ENCODE assay signal across 8 cellular contexts in the genomic region with DNA sequence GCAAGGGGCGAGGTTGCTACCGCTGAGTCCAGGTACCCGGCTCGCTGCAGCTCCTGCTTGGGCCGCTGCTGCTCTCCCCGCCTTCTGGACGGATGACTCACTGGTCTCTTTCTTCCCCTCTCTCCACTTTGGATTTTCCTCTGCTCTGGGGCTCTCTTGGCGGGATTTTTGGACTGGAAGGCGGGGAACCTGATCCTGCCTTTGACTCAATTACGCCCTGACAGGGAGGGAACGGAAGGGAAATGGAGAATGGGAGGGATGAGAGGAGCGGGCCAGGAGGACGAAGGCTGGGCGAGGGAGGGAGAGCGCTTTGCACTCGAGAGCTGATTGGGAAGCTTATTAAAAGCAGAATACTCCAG. TPM values are rescaled to one million over a fixed set of nuclear protein-coding genes. Genes with fewer than 3 reads are reported as not detected.
DNase-seq lines count a peak whose midpoint lies in the region; ATAC-seq and TF ChIP-seq lines count a peak whose summit lies in the region.

A gene with protein sequence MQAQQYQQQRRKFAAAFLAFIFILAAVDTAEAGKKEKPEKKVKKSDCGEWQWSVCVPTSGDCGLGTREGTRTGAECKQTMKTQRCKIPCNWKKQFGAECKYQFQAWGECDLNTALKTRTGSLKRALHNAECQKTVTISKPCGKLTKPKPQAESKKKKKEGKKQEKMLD (minus strand): TSS at position 251 of the 359 bp plus-strand sequence. CDS start 88,760 bp downstream, outside the sequence.

- no peaks in the 10 kb centered on the region for H3K27me3 Mint-ChIP-seq in stimulated activated memory B cell treated with anti-CD40 and anti-IgM and Interleukin-4, amounts not matched to agents 10 μg/mL and 1 μg/mL and 100 μg/mL, for 72 hours
- peaks cover 2% of the 10 kb centered on the region for H3K27me3 Mint-ChIP-seq in activated T-helper 2 cell treated with anti-CD3 and anti-CD28 coated beads, Interferon-gamma antibody, Interleukin-2, Interleukin-4, amounts not matched to agents 10 μg/mL and 5 μg/mL and 100 μg/mL, durations not matched to agents 14 hours and 24 hours and 36 hours (ENCODE audit: low read depth)

- H3K27ac Mint-ChIP-seq in stimulated activated memory B cell treated with anti-CD40 and anti-IgM and Interleukin-4, amounts not matched to agents 10 μg/mL and 1 μg/mL and 100 μg/mL, for 72 hours: no peak within 1 kb of the TSS
- no peak within 1 kb of the TSS for H3K27ac Mint-ChIP-seq in activated T-helper 2 cell treated with anti-CD3 and anti-CD28 coated beads, Interferon-gamma antibody, Interleukin-2, Interleukin-4, amounts not matched to agents 10 μg/mL and 5 μg/mL and 100 μg/mL, durations not matched to agents 14 hours and 24 hours and 36 hours

- peaks cover 6% of the 10 kb centered on the region for H3K4me1 Mint-ChIP-seq in stimulated activated memory B cell treated with anti-CD40 and anti-IgM and Interleukin-4, amounts not matched to agents 10 μg/mL and 1 μg/mL and 100 μg/mL, for 72 hours
- no peaks in the 10 kb centered on the region for H3K4me1 Mint-ChIP-seq in activated T-helper 2 cell treated with anti-CD3 and anti-CD28 coated beads, Interferon-gamma antibody, Interleukin-2, Interleukin-4, amounts not matched to agents 10 μg/mL and 5 μg/mL and 100 μg/mL, durations not matched to agents 14 hours and 24 hours and 36 hours (ENCODE audit: low read depth)

- DNase-seq in ELR (ENCODE audit: low read depth) (peak; percentile 51), RWPE2 (ENCODE audit: low spot score) (no peak), foreskin melanocyte (peak; percentile 16), nucleus accumbens (lab: John Stamatoyannopoulos, UW) (peak in 50 of 56 donors; percentile 6 to 77 (median 52)), RKO (ENCODE audit: low spot score) (no peak)
- DNase-seq in activated T-helper 2 cell treated with anti-CD3 and anti-CD28 coated beads, Interferon-gamma antibody, Interleukin-2, Interleukin-4, amounts not matched to agents 10 μg/mL and 5 μg/mL and 100 μg/mL, durations not matched to agents 14 hours and 24 hours and 36 hours (ENCODE audit: low spot score): no peak

- no peaks in the 10 kb centered on the region for H3K9me3 ChIP-seq in RWPE2 (ENCODE audit: severe bottlenecking)

- TF ChIP-seq CTCF in RWPE2 (IDR thresholded peaks at IDR 0.05; ENCODE audit: poor library complexity, severe bottlenecking): no peak

- no peaks in the 10 kb centered on the region for H3K36me3 Mint-ChIP-seq in stimulated activated memory B cell treated with anti-CD40 and anti-IgM and Interleukin-4, amounts not matched to agents 10 μg/mL and 1 μg/mL and 100 μg/mL, for 72 hours
- no peaks in the 10 kb centered on the region for H3K36me3 Mint-ChIP-seq in activated T-helper 2 cell treated with anti-CD3 and anti-CD28 coated beads, Interferon-gamma antibody, Interleukin-2, Interleukin-4, amounts not matched to agents 10 μg/mL and 5 μg/mL and 100 μg/mL, durations not matched to agents 14 hours and 24 hours and 36 hours (ENCODE audit: low read depth)

- ATAC-seq in RWPE2 (ENCODE audit: low read depth) (peak; percentile 93), GM18858 (IDR thresholded peaks at IDR 0.05; ENCODE audit: unreplicated experiment) (no peak)
- no peak for ATAC-seq in stimulated activated memory B cell treated with anti-CD40 and anti-IgM and Interleukin-4, amounts not matched to agents 10 μg/mL and 1 μg/mL and 100 μg/mL, for 72 hours

- H3K27me3 ChIP-seq in RWPE2 (ENCODE audit: insufficient read depth, poor library complexity, severe bottlenecking): peaks cover 11% of the 10 kb centered on the region

- H3K4me1 ChIP-seq in RWPE2 (ENCODE audit: insufficient read depth, poor library complexity, severe bottlenecking): no peaks in the 10 kb centered on the region

- no peaks in the 10 kb centered on the region for H3K36me3 ChIP-seq in RWPE2 (ENCODE audit: low read depth)

- H3K4me3 ChIP-seq in RWPE2 (ENCODE audit: severe bottlenecking): peak within 1 kb of the TSS; percentile 2

- H3K9me3 Mint-ChIP-seq in stimulated activated memory B cell treated with anti-CD40 and anti-IgM and Interleukin-4, amounts not matched to agents 10 μg/mL and 1 μg/mL and 100 μg/mL, for 72 hours: peaks cover 2% of the 10 kb centered on the region
- peaks cover 3% of the 10 kb centered on the region for H3K9me3 Mint-ChIP-seq in activated T-helper 2 cell treated with anti-CD3 and anti-CD28 coated beads, Interferon-gamma antibody, Interleukin-2, Interleukin-4, amounts not matched to agents 10 μg/mL and 5 μg/mL and 100 μg/mL, durations not matched to agents 14 hours and 24 hours and 36 hours

- intact Hi-C loops in activated T-helper 2 cell treated with anti-CD3 and anti-CD28 coated beads, Interferon-gamma antibody, Interleukin-2, Interleukin-4, amounts not matched to agents 10 μg/mL and 5 μg/mL and 100 μg/mL, durations not matched to agents 14 hours and 24 hours and 36 hours (cut with micrococcal nuclease): no loop called here

- no peak within 1 kb of the TSS for H3K27ac ChIP-seq in RWPE2 (ENCODE audit: poor library complexity, severe bottlenecking)

- H3K4me3 Mint-ChIP-seq in stimulated activated memory B cell treated with anti-CD40 and anti-IgM and Interleukin-4, amounts not matched to agents 10 μg/mL and 1 μg/mL and 100 μg/mL, for 72 hours: no peak within 1 kb of the TSS
- H3K4me3 Mint-ChIP-seq in activated T-helper 2 cell treated with anti-CD3 and anti-CD28 coated beads, Interferon-gamma antibody, Interleukin-2, Interleukin-4, amounts not matched to agents 10 μg/mL and 5 μg/mL and 100 μg/mL, durations not matched to agents 14 hours and 24 hours and 36 hours (ENCODE audit: low read depth): no peak within 1 kb of the TSS

RNA-seq across cellular contexts. Expression of the gene that starts here (rescaled TPM):
- total RNA-seq in activated T-helper 2 cell treated with anti-CD3 and anti-CD28 coated beads, Interferon-gamma antibody, Interleukin-2, Interleukin-4, amounts not matched to agents 10 μg/mL and 5 μg/mL and 100 μg/mL, durations not matched to agents 14 hours and 24 hours and 36 hours: 0.11 and 0.18 TPM in 2 replicates

Comparison
In these comparisons a context has a peak if more than half of its experiments do, and no peak if none do; other contexts are left out.
1. DNase-seq: peak in ELR (single experiment), foreskin melanocyte (single experiment) and nucleus accumbens (50 of 56); none in RWPE2 (single experiment), activated T-helper 2 cell treated with anti-CD3 and anti-CD28 coated beads, Interferon-gamma antibody, Interleukin-2, Interleukin-4, amounts not matched to agents 10 μg/mL and 5 μg/mL and 100 μg/mL, durations not matched to agents 14 hours and 24 hours and 36 hours (single experiment) and RKO (single experiment).